Comparison of ENCODE assay signal across 8 cellular contexts in genomic region chr3:49802719-49803463, GRCh38.
A peak's percentile ranks its signal among the peaks of the same experiment; 100 is the strongest.
DNase-seq lines count a peak whose midpoint lies in the region; ATAC-seq lines count a peak whose summit lies in the region.

INKA1 (plus strand) TSS chr3:49803261; CDS start chr3:49803393, 132 bp downstream.

- in situ Hi-C loops in ACHN (cut with HindIII; ENCODE audit: low pct_ligation_motif_present, low pct_unique_long_range_greater_than_20kb, low sequenced_read_pairs): no loop called here

- peak; percentile 78 for DNase-seq in ACHN
- DNase-seq in NCI-H2227 treated with DMSO at 0.1 percent for 48 hours (lab: John Stamatoyannopoulos, UW): peak; percentile 71
- peak; percentile 86 for DNase-seq in activated CD4-positive, CD25-positive, alpha-beta regulatory T cell treated with anti-CD3 and anti-CD28 coated beads, Interleukin-2, amount 50 U/mL, for 72 hours
- DNase-seq in cerebellar nuclear complex (lab: John Stamatoyannopoulos, UW): peak; percentile 11 to 66
- DNase-seq in kidney glomerular epithelial cell (lab: John Stamatoyannopoulos, UW): peak; percentile 55
- peak; percentile 73 to 87 for DNase-seq in stimulated activated CD4-positive, alpha-beta T cell treated with anti-CD3 and anti-CD28 coated beads, Interleukin-15, amount 100 ng/mL, for 48 hours (ENCODE audit: low read depth in 2 of 2)

- ATAC-seq in GM18520 (IDR thresholded peaks at IDR 0.05; ENCODE audit: unreplicated experiment): peak; percentile 61
- peak; percentile 50 for ATAC-seq in HG03064 (IDR thresholded peaks at IDR 0.05; ENCODE audit: low read depth, unreplicated experiment)

Comparison
In these comparisons a context has a peak if more than half of its experiments do, and no peak if none do; other contexts are left out.
1. Peak in every context shown above with its lines: DNase-seq and ATAC-seq.